22 cellular contexts compared by ENCODE assay signal in genomic region chr11:74736031-74736430, GRCh38. TPM values are rescaled to one million over a fixed set of nuclear protein-coding genes. Genes with fewer than 3 reads are reported as not detected.
DNase-seq lines count a peak whose midpoint lies in the region; ATAC-seq, FAIRE-seq and TF ChIP-seq lines count a peak whose summit lies in the region.
"Had no signal": no experiment of that assay in that cellular context is flagged by ENCODE, and none has a peak within 500 bp of the region (broad histone marks: within the 10 kb centered on the region; RNA-seq: fewer than 3 reads in every experiment).

No MANE protein-coding gene starts in this region.

- POLR2A ChIA-PET in A549 (lab: Yijun Ruan, JAX) (no interaction called here), HEK293 (lab: Yijun Ruan, JAX) (no interaction called here)

- H3K4me2 ChIP-seq in A549 = no peak overlapping the region
- no peak overlapping the region for H3K4me2 ChIP-seq in astrocyte (ENCODE audit: low read length)
- H3K4me2 ChIP-seq: BLaER1 treated with 17β-estradiol and CSF1 and Interleukin-3, amounts not matched to agents 10 nM and 100 nM had no signal

- no peaks in the 10 kb centered on the region for H3K4me1 Mint-ChIP-seq in astrocyte (ENCODE audit: low read depth, unreplicated experiment)

- H3K36me3 Mint-ChIP-seq in astrocyte (ENCODE audit: low read depth, unreplicated experiment) = peaks cover 5% of the 10 kb centered on the region
- H3K36me3 Mint-ChIP-seq: CD8-positive, alpha-beta T cell had no signal

- H3K9me3 ChIP-seq in A549 (no peaks in the 10 kb centered on the region), HEK293 (ENCODE audit: control insufficient read depth, insufficient read depth, low read depth, low read length) (no peaks in the 10 kb centered on the region), astrocyte (ENCODE audit: insufficient read depth, low read depth, low read length) (no peaks in the 10 kb centered on the region)

- H3K27ac ChIP-seq in A549 (no peak overlapping the region), HEK293 (ENCODE audit: extremely low read depth, low read depth, low read length) (no peak overlapping the region), astrocyte (ENCODE audit: low read depth, low read length) (no peak overlapping the region)
- H3K27ac ChIP-seq: BLaER1 treated with 17β-estradiol and CSF1 and Interleukin-3, amounts not matched to agents 10 nM and 100 nM; C4-2B had no signal

- no peak for TF ChIP-seq CTCF in A549 (IDR thresholded peaks at IDR 0.05)
- no peak for TF ChIP-seq CTCF in HEK293 (tag by site-specific recombination; IDR thresholded peaks at IDR 0.05)
- no peak for TF ChIP-seq CTCF in astrocyte (IDR thresholded peaks at IDR 0.05; ENCODE audit: insufficient read depth, low read depth, low read length)

- ATAC-seq in A549 = no peak

- H3K36me3 ChIP-seq in HEK293 (ENCODE audit: control insufficient read depth in 2 of 2, insufficient read depth in 1 of 2, low read length in 2 of 2) (no peaks in the 10 kb centered on the region), astrocyte (ENCODE audit: insufficient read depth, low read length) (no peaks in the 10 kb centered on the region)

- peaks cover 3% of the 10 kb centered on the region for H4K20me1 ChIP-seq in astrocyte (ENCODE audit: insufficient read depth, low read length)
- H4K20me1 ChIP-seq: BLaER1 treated with 17β-estradiol and CSF1 and Interleukin-3, amounts not matched to agents 10 nM and 100 nM had no signal

- no peak for TF ChIP-seq RAD21 in A549 (conservative IDR thresholded peaks at IDR 0.05 in 1 of 2, IDR thresholded peaks at IDR 0.05 in 1 of 2)

- no peaks in the 10 kb centered on the region for H3K79me2 ChIP-seq in astrocyte (ENCODE audit: insufficient read depth, low read length)

- CTCF ChIA-PET in A549 (lab: Yijun Ruan, JAX) = interaction anchor here (1.0 to 2.1 kb wide), 4 partner anchors 10 to 512 kb away, joined by 3 to 20 read pairs (median 7); no protein-coding TSS in a partner anchor
- CTCF ChIA-PET in HEK293 (lab: Yijun Ruan, JAX) = interaction anchor here (0.8 to 2.4 kb wide), 4 partner anchors 9 to 101 kb away, joined by 4 to 8 read pairs (median 5); no protein-coding TSS in a partner anchor

- H3K9ac ChIP-seq in astrocyte (ENCODE audit: low read length) = no peak overlapping the region
- H3K9ac ChIP-seq: BLaER1 treated with 17β-estradiol and CSF1 and Interleukin-3, amounts not matched to agents 10 nM and 100 nM had no signal

- peaks cover 46% of the 10 kb centered on the region for H3K27me3 Mint-ChIP-seq in astrocyte (ENCODE audit: low read depth, unreplicated experiment)

- 72% methylated on average over 2 of the region's 2 CpGs for WGBS in A549 (ENCODE audit: missing lambda C conversion rate)

- no peaks in the 10 kb centered on the region for H3K9me3 Mint-ChIP-seq in astrocyte (ENCODE audit: unreplicated experiment)
- H3K9me3 Mint-ChIP-seq: CD4-positive, alpha-beta T cell; CD8-positive, alpha-beta T cell had no signal

- peaks cover 35% of the 10 kb centered on the region for H3K27me3 ChIP-seq in astrocyte (ENCODE audit: insufficient read depth, low read length)

- no peak for FAIRE-seq in A549 (lab: Jason Lieb, UNC)
- no peak for FAIRE-seq in astrocyte (lab: Jason Lieb, UNC)
- FAIRE-seq: A204.1, G401.6, GM12891, GM19239 had no signal

- H3K27ac Mint-ChIP-seq in astrocyte (ENCODE audit: unreplicated experiment) = no peak overlapping the region
- H3K27ac Mint-ChIP-seq: B cell; CD4-positive, alpha-beta T cell; CD8-positive, alpha-beta T cell had no signal

- H2AFZ ChIP-seq in astrocyte (ENCODE audit: low read depth, low read length) = no peak overlapping the region

- TF ChIP-seq EP300 in A549 (IDR thresholded peaks at IDR 0.05) = no peak

- DNase-seq in SIG-M5 treated with dmso at 0.1 percent for 504 hours (lab: John Stamatoyannopoulos, UW; ENCODE audit: unreplicated experiment) (peak; percentile 19), SIG-M5 (lab: John Stamatoyannopoulos, UW) (no peak), A549 (ENCODE audit: low read depth in 1 of 2, low spot score in 1 of 2) (no peak), astrocyte (ENCODE audit: low read depth) (no peak), KG1 (lab: John Stamatoyannopoulos, UW) (no peak), inferior parietal cortex (ENCODE audit: extremely low spot score) (no peak)
- DNase-seq: 8988T; AML-193; Caco-2; Calu3; CD4-positive, alpha-beta T cell; CD8-positive, alpha-beta T cell; DMS79 treated with DMSO at 0.1 percent for 48 hours; GF-D8 had no signal

- no peak for TF ChIP-seq POLR2A in A549 (IDR thresholded peaks at IDR 0.05; ENCODE audit: low read length)

- H3K4me3 ChIP-seq in A549 = no peak overlapping the region
- no peak overlapping the region for H3K4me3 ChIP-seq in HEK293 (ENCODE audit: low read depth, low read length)
- no peak overlapping the region for H3K4me3 ChIP-seq in astrocyte (ENCODE audit: insufficient read depth, low read depth, low read length)
- H3K4me3 ChIP-seq: BLaER1 treated with 17β-estradiol and CSF1 and Interleukin-3, amounts not matched to agents 10 nM and 100 nM had no signal

- H3K4me1 ChIP-seq in A549 = peaks cover 14% of the 10 kb centered on the region; the same call in 2 of the 3 replicates
- no peaks in the 10 kb centered on the region for H3K4me1 ChIP-seq in HEK293 (ENCODE audit: control insufficient read depth, insufficient read depth, low read length)
- H3K4me1 ChIP-seq in astrocyte (ENCODE audit: insufficient read depth, low read length) = no peaks in the 10 kb centered on the region
- H3K4me1 ChIP-seq: BLaER1 treated with 17β-estradiol and CSF1 and Interleukin-3, amounts not matched to agents 10 nM and 100 nM had no signal

- peak overlapping the region; percentile 50 for H3K4me3 Mint-ChIP-seq in astrocyte (ENCODE audit: unreplicated experiment)
- H3K4me3 Mint-ChIP-seq: B cell; CD4-positive, alpha-beta T cell; CD8-positive, alpha-beta T cell had no signal

TF ChIP-seq in A549, 52 proteins besides CTCF, POLR2A, EP300 and RAD21:
- peak; percentile 66 for TF ChIP-seq ZC3H11A (IDR thresholded peaks at IDR 0.05)
- no peak for TF ChIP-seq TFCP2L1 (CRISPR knock-in tag; IDR thresholded peaks at IDR 0.05)

TF ChIP-seq in HEK293, 187 proteins besides CTCF, POLR2A, EP300 and RAD21 (continues in another document):
- TF ChIP-seq, protein P1, sequence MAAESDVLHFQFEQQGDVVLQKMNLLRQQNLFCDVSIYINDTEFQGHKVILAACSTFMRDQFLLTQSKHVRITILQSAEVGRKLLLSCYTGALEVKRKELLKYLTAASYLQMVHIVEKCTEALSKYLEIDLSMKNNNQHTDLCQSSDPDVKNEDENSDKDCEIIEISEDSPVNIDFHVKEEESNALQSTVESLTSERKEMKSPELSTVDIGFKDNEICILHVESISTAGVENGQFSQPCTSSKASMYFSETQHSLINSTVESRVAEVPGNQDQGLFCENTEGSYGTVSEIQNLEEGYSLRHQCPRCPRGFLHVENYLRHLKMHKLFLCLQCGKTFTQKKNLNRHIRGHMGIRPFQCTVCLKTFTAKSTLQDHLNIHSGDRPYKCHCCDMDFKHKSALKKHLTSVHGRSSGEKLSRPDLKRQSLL (tag by site-specific recombination; IDR thresholded peaks at IDR 0.05) = no peak
- TF ChIP-seq ZNF112 (tag by site-specific recombination; IDR thresholded peaks at IDR 0.05) = no peak
- TF ChIP-seq AEBP2 (tag by site-specific recombination; IDR thresholded peaks at IDR 0.05; ENCODE audit: borderline replicate concordance) = no peak
- TF ChIP-seq, protein P2, sequence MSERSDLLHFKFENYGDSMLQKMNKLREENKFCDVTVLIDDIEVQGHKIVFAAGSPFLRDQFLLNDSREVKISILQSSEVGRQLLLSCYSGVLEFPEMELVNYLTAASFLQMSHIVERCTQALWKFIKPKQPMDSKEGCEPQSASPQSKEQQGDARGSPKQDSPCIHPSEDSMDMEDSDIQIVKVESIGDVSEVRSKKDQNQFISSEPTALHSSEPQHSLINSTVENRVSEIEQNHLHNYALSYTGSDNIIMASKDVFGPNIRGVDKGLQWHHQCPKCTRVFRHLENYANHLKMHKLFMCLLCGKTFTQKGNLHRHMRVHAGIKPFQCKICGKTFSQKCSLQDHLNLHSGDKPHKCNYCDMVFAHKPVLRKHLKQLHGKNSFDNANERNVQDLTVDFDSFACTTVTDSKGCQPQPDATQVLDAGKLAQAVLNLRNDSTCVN (tag by site-specific recombination; optimal IDR thresholded peaks at IDR 0.05) = no peak
- TF ChIP-seq ZBTB8A (tag by site-specific recombination; IDR thresholded peaks at IDR 0.05) = no peak
- no peak for TF ChIP-seq ZNF610 (tag by site-specific recombination; IDR thresholded peaks at IDR 0.05; ENCODE audit: borderline replicate concordance)
- no peak for TF ChIP-seq ZNF654 (tag by site-specific recombination; IDR thresholded peaks at IDR 0.05; ENCODE audit: low read depth)
- no peak for TF ChIP-seq SALL2 (tag by site-specific recombination; IDR thresholded peaks at IDR 0.05; ENCODE audit: borderline replicate concordance)
- 0 out of 2 replicates have a peak, but pooled peaks have one; percentile 3 for TF ChIP-seq SP7 (tag by site-specific recombination; IDR thresholded peaks at IDR 0.05)
- TF ChIP-seq ZNF623 (tag by site-specific recombination; IDR thresholded peaks at IDR 0.05) = peak; percentile 25; the same call in 1 of the 2 replicates

RNA-seq across cellular contexts. Expression of gene CHRDL2, which starts 4.8 kb away (rescaled TPM):
- polyA plus RNA-seq in A549 (2011; rRNA removed) (1.8 and 2.3 TPM in 2 replicates), A549 (2017; fragmentation: RNase III; extraction: RNeasy Plus Mini Kit Qiagen cat#74134 plus additional on column Dnase treatment) (2.6 to 5.8 TPM (median 5.4 TPM) in 3 replicates)
- polyA plus RNA-seq in A549 (2012; cell fraction: cytosol; rRNA removed) = 4.9 and 6.3 TPM in 2 replicates
- polyA plus RNA-seq in A549 (2012; cell fraction: nucleus; rRNA removed) = 5.5 and 5.8 TPM in 2 replicates
- 1.7 and 3.4 TPM in 2 replicates for polyA minus RNA-seq in A549 (2011; rRNA and poly(A)+ RNA removed)
- not detected in 2 replicates for total RNA-seq in astrocyte
- total RNA-seq: B cell; Calu3; CD4-positive, alpha-beta T cell; CD8-positive, alpha-beta T cell had no signal

RNA-seq across cellular contexts. Expression of gene RNF169, which starts 12.6 kb away (rescaled TPM):
- polyA plus RNA-seq in A549 (2011; rRNA removed) = 10.7 and 11.1 TPM in 2 replicates
- polyA plus RNA-seq in A549 (2012; cell fraction: cytosol; rRNA removed) = 1.2 and 1.4 TPM in 2 replicates
- polyA plus RNA-seq in A549 (2012; cell fraction: nucleus; rRNA removed) = 1.2 and 1.7 TPM in 2 replicates
- polyA plus RNA-seq in A549 (2017; fragmentation: RNase III; extraction: RNeasy Plus Mini Kit Qiagen cat#74134 plus additional on column Dnase treatment) = 5.8 to 6.3 TPM (median 6.2 TPM) in 3 replicates
- polyA minus RNA-seq in A549 (2011; rRNA and poly(A)+ RNA removed) = 25.6 and 28.7 TPM in 2 replicates
- total RNA-seq in astrocyte = 9.8 and 10.7 TPM in 2 replicates
